ENCODE assay signal across 1 cellular context in genomic region chr14:75176142-75176820, GRCh38.
TF ChIP-seq lines count a peak whose summit lies in the region.

Gene TMED10 (minus strand): TSS chr14:75176612. CDS start chr14:75176579, 33 bp downstream.

TF ChIP-seq in HepG2, 621 proteins besides CTCF, POLR2A, EP300 and RAD21 (continued from another document and continues in another):
- TF ChIP-seq ZNF318 (CRISPR knock-in tag; IDR thresholded peaks at IDR 0.05) (peak; percentile 58; the same call in 1 of the 2 replicates), ZBTB14 (CRISPR knock-in tag; IDR thresholded peaks at IDR 0.05) (peak; percentile 46; the same call in 1 of the 2 replicates), ARNT2 (CRISPR knock-in tag; IDR thresholded peaks at IDR 0.05; ENCODE audit: low read depth) (peak; percentile 80), KLF13 (CRISPR knock-in tag; IDR thresholded peaks at IDR 0.05) (0 out of 2 replicates have a peak, but pooled peaks have one; percentile 77), MXD1 (CRISPR knock-in tag; IDR thresholded peaks at IDR 0.05) (peak; percentile 75; the same call in 1 of the 2 replicates), ELF1 (CRISPR knock-in tag; IDR thresholded peaks at IDR 0.05) (peak; percentile 63), NONO (IDR thresholded peaks at IDR 0.05) (no peak), NONO (CRISPR knock-in tag; conservative IDR thresholded peaks at IDR 0.05) (peak; percentile 70), TBL1XR1 (IDR thresholded peaks at IDR 0.05; ENCODE audit: borderline replicate concordance, low read length, partially characterized antibody) (peak; percentile 70), ZFP1 (CRISPR knock-in tag; IDR thresholded peaks at IDR 0.05) (peak; percentile 33; the same call in 1 of the 2 replicates), ZNF773 (CRISPR knock-in tag; IDR thresholded peaks at IDR 0.05; ENCODE audit: borderline replicate concordance) (peak; percentile 91; the same call in 1 of the 2 replicates), ERF (CRISPR knock-in tag; IDR thresholded peaks at IDR 0.05) (peak; percentile 56; the same call in 1 of the 2 replicates), RBAK (CRISPR knock-in tag; IDR thresholded peaks at IDR 0.05) (peak; percentile 64; the same call in 1 of the 2 replicates), UBTF (CRISPR knock-in tag; IDR thresholded peaks at IDR 0.05) (peak; percentile 90), SIX4 (CRISPR knock-in tag; IDR thresholded peaks at IDR 0.05) (no peak), ZC3H13 (CRISPR knock-in tag; IDR thresholded peaks at IDR 0.05) (peak; percentile 70), HOXA3 (CRISPR knock-in tag; IDR thresholded peaks at IDR 0.05) (peak; percentile 97), ZNF160 (CRISPR knock-in tag; IDR thresholded peaks at IDR 0.05) (peak; percentile 77; the same call in 1 of the 2 replicates), GLI4 (CRISPR knock-in tag; IDR thresholded peaks at IDR 0.05; ENCODE audit: borderline replicate concordance) (peak; percentile 92; the same call in 1 of the 2 replicates), ZNF768 (CRISPR knock-in tag; IDR thresholded peaks at IDR 0.05) (peak; percentile 61; the same call in 1 of the 2 replicates), TSC22D2 (CRISPR knock-in tag; IDR thresholded peaks at IDR 0.05; ENCODE audit: borderline replicate concordance) (peak; percentile 63; the same call in 1 of the 2 replicates), ZNF576 (CRISPR knock-in tag; IDR thresholded peaks at IDR 0.05) (0 out of 2 replicates have a peak, but pooled peaks have one; percentile 85), ZNF430 (CRISPR knock-in tag; IDR thresholded peaks at IDR 0.05) (peak; percentile 87; the same call in 1 of the 2 replicates), ZNF326 (CRISPR knock-in tag; IDR thresholded peaks at IDR 0.05; ENCODE audit: borderline replicate concordance) (no peak), RFXANK (CRISPR knock-in tag; IDR thresholded peaks at IDR 0.05) (0 out of 2 replicates have a peak, but pooled peaks have one; percentile 71)
- TF ChIP-seq, protein P1, sequence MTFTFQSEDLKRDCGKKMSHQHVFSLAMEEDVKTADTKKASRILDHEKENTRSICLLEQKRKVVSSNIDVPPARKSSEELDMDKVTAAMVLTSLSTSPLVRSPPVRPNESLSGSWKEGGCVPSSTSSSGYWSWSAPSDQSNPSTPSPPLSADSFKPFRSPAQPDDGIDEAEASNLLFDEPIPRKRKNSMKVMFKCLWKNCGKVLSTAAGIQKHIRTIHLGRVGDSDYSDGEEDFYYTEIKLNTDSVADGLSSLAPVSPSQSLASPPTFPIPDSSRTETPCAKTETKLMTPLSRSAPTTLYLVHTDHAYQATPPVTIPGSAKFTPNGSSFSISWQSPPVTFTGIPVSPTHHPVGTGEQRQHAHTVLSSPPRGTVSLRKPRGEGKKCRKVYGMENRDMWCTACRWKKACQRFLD (CRISPR knock-in tag; IDR thresholded peaks at IDR 0.05; ENCODE audit: borderline replicate concordance), result peak; percentile 94; the same call in 1 of the 2 replicates
- TF ChIP-seq, protein P2, sequence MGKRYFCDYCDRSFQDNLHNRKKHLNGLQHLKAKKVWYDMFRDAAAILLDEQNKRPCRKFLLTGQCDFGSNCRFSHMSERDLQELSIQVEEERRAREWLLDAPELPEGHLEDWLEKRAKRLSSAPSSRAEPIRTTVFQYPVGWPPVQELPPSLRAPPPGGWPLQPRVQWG (CRISPR knock-in tag; IDR thresholded peaks at IDR 0.05; ENCODE audit: borderline replicate concordance, low read depth), result no peak
- TF ChIP-seq, protein P3, sequence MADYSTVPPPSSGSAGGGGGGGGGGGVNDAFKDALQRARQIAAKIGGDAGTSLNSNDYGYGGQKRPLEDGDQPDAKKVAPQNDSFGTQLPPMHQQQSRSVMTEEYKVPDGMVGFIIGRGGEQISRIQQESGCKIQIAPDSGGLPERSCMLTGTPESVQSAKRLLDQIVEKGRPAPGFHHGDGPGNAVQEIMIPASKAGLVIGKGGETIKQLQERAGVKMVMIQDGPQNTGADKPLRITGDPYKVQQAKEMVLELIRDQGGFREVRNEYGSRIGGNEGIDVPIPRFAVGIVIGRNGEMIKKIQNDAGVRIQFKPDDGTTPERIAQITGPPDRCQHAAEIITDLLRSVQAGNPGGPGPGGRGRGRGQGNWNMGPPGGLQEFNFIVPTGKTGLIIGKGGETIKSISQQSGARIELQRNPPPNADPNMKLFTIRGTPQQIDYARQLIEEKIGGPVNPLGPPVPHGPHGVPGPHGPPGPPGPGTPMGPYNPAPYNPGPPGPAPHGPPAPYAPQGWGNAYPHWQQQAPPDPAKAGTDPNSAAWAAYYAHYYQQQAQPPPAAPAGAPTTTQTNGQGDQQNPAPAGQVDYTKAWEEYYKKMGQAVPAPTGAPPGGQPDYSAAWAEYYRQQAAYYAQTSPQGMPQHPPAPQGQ (CRISPR knock-in tag; IDR thresholded peaks at IDR 0.05; ENCODE audit: borderline replicate concordance), result peak; percentile 30; the same call in 1 of the 2 replicates
- TF ChIP-seq, protein P4, sequence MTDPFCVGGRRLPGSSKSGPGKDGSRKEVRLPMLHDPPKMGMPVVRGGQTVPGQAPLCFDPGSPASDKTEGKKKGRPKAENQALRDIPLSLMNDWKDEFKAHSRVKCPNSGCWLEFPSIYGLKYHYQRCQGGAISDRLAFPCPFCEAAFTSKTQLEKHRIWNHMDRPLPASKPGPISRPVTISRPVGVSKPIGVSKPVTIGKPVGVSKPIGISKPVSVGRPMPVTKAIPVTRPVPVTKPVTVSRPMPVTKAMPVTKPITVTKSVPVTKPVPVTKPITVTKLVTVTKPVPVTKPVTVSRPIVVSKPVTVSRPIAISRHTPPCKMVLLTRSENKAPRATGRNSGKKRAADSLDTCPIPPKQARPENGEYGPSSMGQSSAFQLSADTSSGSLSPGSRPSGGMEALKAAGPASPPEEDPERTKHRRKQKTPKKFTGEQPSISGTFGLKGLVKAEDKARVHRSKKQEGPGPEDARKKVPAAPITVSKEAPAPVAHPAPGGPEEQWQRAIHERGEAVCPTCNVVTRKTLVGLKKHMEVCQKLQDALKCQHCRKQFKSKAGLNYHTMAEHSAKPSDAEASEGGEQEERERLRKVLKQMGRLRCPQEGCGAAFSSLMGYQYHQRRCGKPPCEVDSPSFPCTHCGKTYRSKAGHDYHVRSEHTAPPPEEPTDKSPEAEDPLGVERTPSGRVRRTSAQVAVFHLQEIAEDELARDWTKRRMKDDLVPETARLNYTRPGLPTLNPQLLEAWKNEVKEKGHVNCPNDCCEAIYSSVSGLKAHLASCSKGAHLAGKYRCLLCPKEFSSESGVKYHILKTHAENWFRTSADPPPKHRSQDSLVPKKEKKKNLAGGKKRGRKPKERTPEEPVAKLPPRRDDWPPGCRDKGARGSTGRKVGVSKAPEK (CRISPR knock-in tag; IDR thresholded peaks at IDR 0.05; ENCODE audit: borderline replicate concordance), result no peak
- TF ChIP-seq, protein P5, sequence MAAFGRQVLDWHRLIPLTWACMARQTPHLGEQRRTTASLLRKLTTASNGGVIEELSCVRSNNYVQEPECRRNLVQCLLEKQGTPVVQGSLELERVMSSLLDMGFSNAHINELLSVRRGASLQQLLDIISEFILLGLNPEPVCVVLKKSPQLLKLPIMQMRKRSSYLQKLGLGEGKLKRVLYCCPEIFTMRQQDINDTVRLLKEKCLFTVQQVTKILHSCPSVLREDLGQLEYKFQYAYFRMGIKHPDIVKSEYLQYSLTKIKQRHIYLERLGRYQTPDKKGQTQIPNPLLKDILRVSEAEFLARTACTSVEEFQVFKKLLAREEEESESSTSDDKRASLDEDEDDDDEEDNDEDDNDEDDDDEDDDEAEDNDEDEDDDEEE (CRISPR knock-in tag; IDR thresholded peaks at IDR 0.05), result peak; percentile 37; the same call in 1 of the 2 replicates
- TF ChIP-seq, protein P6, sequence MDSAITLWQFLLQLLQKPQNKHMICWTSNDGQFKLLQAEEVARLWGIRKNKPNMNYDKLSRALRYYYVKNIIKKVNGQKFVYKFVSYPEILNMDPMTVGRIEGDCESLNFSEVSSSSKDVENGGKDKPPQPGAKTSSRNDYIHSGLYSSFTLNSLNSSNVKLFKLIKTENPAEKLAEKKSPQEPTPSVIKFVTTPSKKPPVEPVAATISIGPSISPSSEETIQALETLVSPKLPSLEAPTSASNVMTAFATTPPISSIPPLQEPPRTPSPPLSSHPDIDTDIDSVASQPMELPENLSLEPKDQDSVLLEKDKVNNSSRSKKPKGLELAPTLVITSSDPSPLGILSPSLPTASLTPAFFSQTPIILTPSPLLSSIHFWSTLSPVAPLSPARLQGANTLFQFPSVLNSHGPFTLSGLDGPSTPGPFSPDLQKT (CRISPR knock-in tag; IDR thresholded peaks at IDR 0.05; ENCODE audit: borderline replicate concordance), result peak; percentile 79; the same call in 1 of the 2 replicates
